In the genomic region with DNA sequence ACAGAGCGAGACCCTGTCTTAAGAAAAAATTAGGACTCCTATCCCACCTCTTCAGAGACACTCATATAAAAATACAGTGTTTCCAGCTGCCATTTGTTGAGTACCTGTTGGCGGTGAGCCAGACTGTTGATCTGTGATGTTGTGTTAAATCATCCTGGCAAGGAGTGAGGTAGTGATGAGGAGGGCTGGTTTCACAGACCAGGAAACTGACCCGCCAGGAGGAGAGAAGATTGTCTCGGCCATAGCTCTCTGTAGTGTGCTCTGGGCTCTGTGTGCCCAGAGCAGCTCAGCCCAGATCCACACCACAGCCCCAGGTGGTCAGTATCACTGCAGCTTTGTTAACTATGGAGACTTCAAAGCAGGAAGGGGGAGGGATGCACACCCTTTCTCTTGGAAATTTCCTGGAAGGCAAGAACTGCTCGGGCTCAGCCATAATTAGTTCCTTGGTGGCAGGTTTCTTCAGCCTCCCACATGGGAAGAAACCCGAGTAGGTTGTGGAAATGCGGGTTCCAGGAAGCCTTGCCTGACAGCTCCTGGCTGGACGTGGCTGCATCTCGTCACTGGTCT, we compare ENCODE assay signal across 10 cellular contexts.
DNase-seq lines count a peak whose midpoint lies in the region; ATAC-seq lines count a peak whose summit lies in the region.
"Had no signal": no experiment of that assay in that cellular context is flagged by ENCODE, and none has a peak within 500 bp of the region (broad histone marks: within the 10 kb centered on the region; RNA-seq: fewer than 3 reads in every experiment).

No MANE protein-coding gene starts in this region.

- H3K4me3 Mint-ChIP-seq in activated naive CD4-positive, alpha-beta T cell treated with anti-CD3 and anti-CD28 coated beads, Interleukin-2, amount 10 ng/mL, durations not matched to agents 7 days and 5 days, result no peak overlapping the region
- no peak overlapping the region for H3K4me3 Mint-ChIP-seq in activated T-helper 17 cell treated with anti-CD3 and anti-CD28 coated beads, Interleukin-2, amount 50 U/mL, for 72 hours

- peaks cover under 1 to 5% of the 10 kb centered on the region in 2 donors for H3K36me3 Mint-ChIP-seq in activated naive CD4-positive, alpha-beta T cell treated with anti-CD3 and anti-CD28 coated beads, Interleukin-2, amount 50 U/mL, for 72 hours
- H3K36me3 Mint-ChIP-seq in activated naive CD4-positive, alpha-beta T cell treated with anti-CD3 and anti-CD28 coated beads, Interleukin-2, amount 10 ng/mL, durations not matched to agents 7 days and 5 days, result no peaks in the 10 kb centered on the region
- H3K36me3 Mint-ChIP-seq in activated T-helper 17 cell treated with anti-CD3 and anti-CD28 coated beads, Interleukin-2, amount 50 U/mL, for 72 hours (ENCODE audit: low read depth), result no peaks in the 10 kb centered on the region

- no peak for DNase-seq in activated naive CD4-positive, alpha-beta T cell treated with anti-CD3 and anti-CD28 coated beads, Interleukin-2, amount 50 U/mL, for 72 hours (ENCODE audit: low spot score in 2 of 2)
- DNase-seq in activated naive CD4-positive, alpha-beta T cell treated with anti-CD3 and anti-CD28 coated beads, Interleukin-2, amount 10 ng/mL, durations not matched to agents 7 days and 5 days, result no peak
- DNase-seq in NCI-H2107 (lab: John Stamatoyannopoulos, UW), result peak; percentile 48
- peak; percentile 69 for DNase-seq in renal cortical epithelial cell (ENCODE audit: low read depth)
- DNase-seq in activated effector memory CD4-positive, alpha-beta T cell treated with Interleukin-2 at 50 U/mL for 16 hours, result no peak
- no peak for DNase-seq in posterior cingulate gyrus
- no peak for DNase-seq in NCI-H1694 (lab: John Stamatoyannopoulos, UW)
- DNase-seq: occipital lobe; stimulated activated CD4-positive, alpha-beta T cell treated with anti-CD3 and anti-CD28 coated beads, Interleukin-4, amount 100 ng/mL, for 4 hours had no signal

- peak overlapping the region; percentile 80 to 89 for H3K27ac Mint-ChIP-seq in activated naive CD4-positive, alpha-beta T cell treated with anti-CD3 and anti-CD28 coated beads, Interleukin-2, amount 50 U/mL, for 72 hours
- no peak overlapping the region for H3K27ac Mint-ChIP-seq in activated naive CD4-positive, alpha-beta T cell treated with anti-CD3 and anti-CD28 coated beads, Interleukin-2, amount 10 ng/mL, durations not matched to agents 7 days and 5 days
- peak overlapping the region; percentile 78 for H3K27ac Mint-ChIP-seq in activated T-helper 17 cell treated with anti-CD3 and anti-CD28 coated beads, Interleukin-2, amount 50 U/mL, for 72 hours

- CTCF ChIA-PET in activated naive CD4-positive, alpha-beta T cell treated with anti-CD3 and anti-CD28 coated beads, Interleukin-2, amount 10 ng/mL, durations not matched to agents 7 days and 5 days (lab: Charles Lee), result no interaction called here

- H3K4me1 Mint-ChIP-seq in activated naive CD4-positive, alpha-beta T cell treated with anti-CD3 and anti-CD28 coated beads, Interleukin-2, amount 10 ng/mL, durations not matched to agents 7 days and 5 days, result no peaks in the 10 kb centered on the region
- H3K4me1 Mint-ChIP-seq in activated T-helper 17 cell treated with anti-CD3 and anti-CD28 coated beads, Interleukin-2, amount 50 U/mL, for 72 hours, result peaks cover 6% of the 10 kb centered on the region

- H3K9me3 Mint-ChIP-seq in activated naive CD4-positive, alpha-beta T cell treated with anti-CD3 and anti-CD28 coated beads, Interleukin-2, amount 50 U/mL, for 72 hours, result no peaks in the 10 kb centered on the region
- H3K9me3 Mint-ChIP-seq in activated naive CD4-positive, alpha-beta T cell treated with anti-CD3 and anti-CD28 coated beads, Interleukin-2, amount 10 ng/mL, durations not matched to agents 7 days and 5 days, result peaks cover 15% of the 10 kb centered on the region
- H3K9me3 Mint-ChIP-seq in activated T-helper 17 cell treated with anti-CD3 and anti-CD28 coated beads, Interleukin-2, amount 50 U/mL, for 72 hours, result no peaks in the 10 kb centered on the region

- intact Hi-C loops in posterior cingulate gyrus (cut with DNase I), result no loop called here

- no peaks in the 10 kb centered on the region for H3K27me3 Mint-ChIP-seq in activated naive CD4-positive, alpha-beta T cell treated with anti-CD3 and anti-CD28 coated beads, Interleukin-2, amount 10 ng/mL, durations not matched to agents 7 days and 5 days
- H3K27me3 Mint-ChIP-seq in activated T-helper 17 cell treated with anti-CD3 and anti-CD28 coated beads, Interleukin-2, amount 50 U/mL, for 72 hours, result no peaks in the 10 kb centered on the region

- ATAC-seq in activated naive CD4-positive, alpha-beta T cell treated with anti-CD3 and anti-CD28 coated beads, Interleukin-2, amount 50 U/mL, for 72 hours, result no peak
- ATAC-seq in activated T-helper 17 cell treated with anti-CD3 and anti-CD28 coated beads, Interleukin-2, amount 50 U/mL, for 72 hours (replicated peaks), result no peak

Comparison
In these comparisons a context has a peak if more than half of its experiments do, and no peak if none do; other contexts are left out.
1. DNase-seq: peak in NCI-H2107 (single experiment) and renal cortical epithelial cell (single experiment); none in activated naive CD4-positive, alpha-beta T cell treated with anti-CD3 and anti-CD28 coated beads, Interleukin-2, amount 50 U/mL, for 72 hours (0 of 2), activated naive CD4-positive, alpha-beta T cell treated with anti-CD3 and anti-CD28 coated beads, Interleukin-2, amount 10 ng/mL, durations not matched to agents 7 days and 5 days (single experiment), activated effector memory CD4-positive, alpha-beta T cell treated with Interleukin-2 at 50 U/mL for 16 hours (single experiment), posterior cingulate gyrus (0 of 10) and NCI-H1694 (single experiment).